ENCODE assay signal across 19 cellular contexts in genomic region chr11:11978098-11978637, GRCh38. TPM values are rescaled to one million over a fixed set of nuclear protein-coding genes. Genes with fewer than 3 reads are reported as not detected.
DNase-seq lines count a peak whose midpoint lies in the region; ATAC-seq and TF ChIP-seq lines count a peak whose summit lies in the region.
"Had no signal": no experiment of that assay in that cellular context is flagged by ENCODE, and none has a peak within 500 bp of the region (broad histone marks: within the 10 kb centered on the region; RNA-seq: fewer than 3 reads in every experiment).

No MANE protein-coding gene starts in this region.

- H3K4me1 Mint-ChIP-seq in MCF 10A (ENCODE audit: insufficient read depth, unreplicated experiment): peaks cover 39% of the 10 kb centered on the region
- peaks cover 34% of the 10 kb centered on the region for H3K4me1 Mint-ChIP-seq in endothelial cell (ENCODE audit: unreplicated experiment)
- H3K4me1 Mint-ChIP-seq in nephron: peaks cover 84% of the 10 kb centered on the region

- CTCF ChIA-PET in MCF 10A (lab: Yijun Ruan, JAX): interaction anchor here (0.6 to 2.0 kb wide), 4 partner anchors 13 to 1035 kb away, joined by 3 to 6 read pairs (median 4); no protein-coding TSS in a partner anchor
- CTCF ChIA-PET in mammary epithelial cell (lab: Charles Lee; ENCODE audit: low non-redundant PET): no interaction called here

- TF ChIP-seq POLR2A in body of pancreas (IDR thresholded peaks at IDR 0.05): no peak

- intact Hi-C loops in MCF 10A (cut with micrococcal nuclease): no loop called here
- intact Hi-C loops in mammary epithelial cell (cut with micrococcal nuclease): no loop called here
- intact Hi-C loops in upper lobe of right lung (cut with DNase I): no loop called here
- intact Hi-C loops in body of pancreas (cut with DNase I): no loop called here

- H3K27ac ChIP-seq in mammary epithelial cell (ENCODE audit: insufficient read depth, low read depth, low read length): no peak overlapping the region
- H3K27ac ChIP-seq in upper lobe of right lung: peak overlapping the region; percentile 81
- H3K27ac ChIP-seq in body of pancreas: peak overlapping the region in 1 of 4 donors; percentile 2
- no peak overlapping the region for H3K27ac ChIP-seq in effector memory CD4-positive, alpha-beta T cell (ENCODE audit: insufficient read depth, low read length, poor library complexity, severe bottlenecking)

- H3K9ac ChIP-seq in mammary epithelial cell (ENCODE audit: insufficient read depth, low read length): no peak overlapping the region

- H3K27ac Mint-ChIP-seq in MCF 10A (ENCODE audit: low read depth, unreplicated experiment): peak overlapping the region; percentile 73
- peak overlapping the region; percentile 0 for H3K27ac Mint-ChIP-seq in endothelial cell (ENCODE audit: unreplicated experiment)
- peak overlapping the region; percentile 93 to 96 (median 95) for H3K27ac Mint-ChIP-seq in nephron
- H3K27ac Mint-ChIP-seq: activated T-helper 17 cell treated with anti-CD3 and anti-CD28 coated beads, Interleukin-2, amount 50 U/mL, for 72 hours had no signal

- dilution Hi-C loops in mammary epithelial cell (cut with HindIII; ENCODE audit: low sequenced_read_pairs): no loop called here

- peaks cover 17% of the 10 kb centered on the region for H3K79me2 ChIP-seq in mammary epithelial cell (ENCODE audit: insufficient read depth, low read length)

- H3K4me1 ChIP-seq in mammary epithelial cell (ENCODE audit: insufficient read depth, low read length): peaks cover 68% of the 10 kb centered on the region
- H3K4me1 ChIP-seq in upper lobe of right lung: peaks cover 79% of the 10 kb centered on the region
- peaks cover 37% of the 10 kb centered on the region for H3K4me1 ChIP-seq in body of pancreas
- no peaks in the 10 kb centered on the region for H3K4me1 ChIP-seq in effector memory CD4-positive, alpha-beta T cell (ENCODE audit: control insufficient read depth, insufficient read depth, low read length, poor library complexity, severe bottlenecking)

- no peaks in the 10 kb centered on the region for H3K27me3 Mint-ChIP-seq in MCF 10A (ENCODE audit: insufficient read depth, unreplicated experiment)
- H3K27me3 Mint-ChIP-seq in endothelial cell (ENCODE audit: unreplicated experiment): peaks cover 5% of the 10 kb centered on the region
- peaks cover 4% of the 10 kb centered on the region for H3K27me3 Mint-ChIP-seq in nephron (ENCODE audit: low read depth)
- H3K27me3 Mint-ChIP-seq: activated T-helper 17 cell treated with anti-CD3 and anti-CD28 coated beads, Interleukin-2, amount 50 U/mL, for 72 hours had no signal

- no peak overlapping the region for H2AFZ ChIP-seq in mammary epithelial cell (ENCODE audit: low read depth, low read length)

- peaks cover 9% of the 10 kb centered on the region for H3K36me3 Mint-ChIP-seq in MCF 10A (ENCODE audit: insufficient read depth, unreplicated experiment)
- H3K36me3 Mint-ChIP-seq in endothelial cell (ENCODE audit: low read depth, unreplicated experiment): peaks cover 4% of the 10 kb centered on the region
- peaks cover 4% of the 10 kb centered on the region for H3K36me3 Mint-ChIP-seq in nephron (ENCODE audit: low read depth)

- no peak for ATAC-seq in upper lobe of right lung
- ATAC-seq in body of pancreas: no peak
- ATAC-seq in GM19328 (IDR thresholded peaks at IDR 0.05; ENCODE audit: unreplicated experiment): no peak
- ATAC-seq: activated T-helper 17 cell treated with anti-CD3 and anti-CD28 coated beads, Interleukin-2, amount 50 U/mL, for 72 hours; right lobe of liver; stimulated activated naive CD8-positive, alpha-beta T cell treated with anti-CD3 and anti-CD28 coated beads, Interleukin-15, Interleukin-2, amounts not matched to agents 100 U/mL and 50 U/mL, for 24 hours had no signal

- TF ChIP-seq CTCF in MCF 10A (IDR thresholded peaks at IDR 0.05; ENCODE audit: unreplicated experiment): no peak
- no peak for TF ChIP-seq CTCF in mammary epithelial cell (conservative IDR thresholded peaks at IDR 0.05 in 1 of 2, IDR thresholded peaks at IDR 0.05 in 1 of 2; ENCODE audit: extremely low read depth in 1 of 2, insufficient read depth in 1 of 2, low read depth in 1 of 2, low read length in 2 of 2)
- TF ChIP-seq CTCF in endothelial cell (IDR thresholded peaks at IDR 0.05; ENCODE audit: unreplicated experiment): no peak
- no peak for TF ChIP-seq CTCF in nephron (IDR thresholded peaks at IDR 0.05; ENCODE audit: unreplicated experiment in 3 of 3)
- TF ChIP-seq CTCF in upper lobe of right lung (IDR thresholded peaks at IDR 0.05): no peak
- no peak for TF ChIP-seq CTCF in body of pancreas (IDR thresholded peaks at IDR 0.05)

- H4K20me1 ChIP-seq in mammary epithelial cell (ENCODE audit: insufficient read depth, low read length): no peaks in the 10 kb centered on the region

- POLR2A ChIA-PET in MCF 10A (lab: Yijun Ruan, JAX): interaction anchor here (0.7 to 3.8 kb wide), 6 partner anchors 8 to 175 kb away, joined by 3 to 20 read pairs (median 6); no protein-coding TSS in a partner anchor

- no peak overlapping the region for H3K4me3 ChIP-seq in mammary epithelial cell (replicated peaks in 1 of 3; ENCODE audit: insufficient read depth in 1 of 3, low read depth in 2 of 3, low read length in 3 of 3)
- no peak overlapping the region for H3K4me3 ChIP-seq in upper lobe of right lung
- H3K4me3 ChIP-seq in body of pancreas: no peak overlapping the region
- no peak overlapping the region for H3K4me3 ChIP-seq in effector memory CD4-positive, alpha-beta T cell (ENCODE audit: insufficient read depth, low read depth, low read length, poor library complexity, severe bottlenecking)
- H3K4me3 ChIP-seq: right lobe of liver had no signal

- DNase-seq in MCF 10A (ENCODE audit: unreplicated experiment): no peak
- DNase-seq in mammary epithelial cell: no peak
- no peak for DNase-seq in endothelial cell (ENCODE audit: low spot score)
- no peak for DNase-seq in upper lobe of right lung
- DNase-seq in body of pancreas: no peak
- DNase-seq in effector memory CD4-positive, alpha-beta T cell: no peak
- DNase-seq: activated CD4-positive, alpha-beta T cell treated with anti-CD3 and anti-CD28 coated beads, Interleukin-2, amount 50 U/mL, for 1 hour; Caco-2; GF-D8; NCI-H1436; NCI-H524 treated with DMSO at 0.1 percent for 48 hours; right lobe of liver; RPMI8226; stimulated activated naive CD8-positive, alpha-beta T cell treated with anti-CD3 and anti-CD28 coated beads, Interleukin-15, Interleukin-2, amounts not matched to agents 100 U/mL and 50 U/mL, for 24 hours; T1000 had no signal

- in situ Hi-C loops in mammary epithelial cell (cut with MboI; ENCODE audit: low sequenced_read_pairs in 2 of 2): no loop called here

- H3K36me3 ChIP-seq in mammary epithelial cell (ENCODE audit: insufficient read depth, low read length) (peaks cover 6% of the 10 kb centered on the region), upper lobe of right lung (no peaks in the 10 kb centered on the region), body of pancreas (replicated peaks in 1 of 2; ENCODE audit: insufficient read depth in 1 of 2, low read depth in 2 of 2) (no peaks in the 10 kb centered on the region)
- H3K36me3 ChIP-seq in effector memory CD4-positive, alpha-beta T cell (ENCODE audit: control insufficient read depth, insufficient read depth, low read length): no peaks in the 10 kb centered on the region
- H3K36me3 ChIP-seq: right lobe of liver had no signal

- no peaks in the 10 kb centered on the region for H3K9me3 Mint-ChIP-seq in MCF 10A (ENCODE audit: unreplicated experiment)
- H3K9me3 Mint-ChIP-seq in endothelial cell (ENCODE audit: unreplicated experiment): no peaks in the 10 kb centered on the region
- H3K9me3 Mint-ChIP-seq in nephron: no peaks in the 10 kb centered on the region
- H3K9me3 Mint-ChIP-seq: activated T-helper 17 cell treated with anti-CD3 and anti-CD28 coated beads, Interleukin-2, amount 50 U/mL, for 72 hours; neural crest cell had no signal

- H3K27me3 ChIP-seq in mammary epithelial cell (ENCODE audit: insufficient read depth, low read length) (no peaks in the 10 kb centered on the region), upper lobe of right lung (no peaks in the 10 kb centered on the region), body of pancreas (no peaks in the 10 kb centered on the region)
- no peaks in the 10 kb centered on the region for H3K27me3 ChIP-seq in effector memory CD4-positive, alpha-beta T cell (replicated peaks; ENCODE audit: control insufficient read depth, insufficient read depth, low read length, poor library complexity, severe bottlenecking)
- H3K27me3 ChIP-seq: right lobe of liver had no signal

- BruUV-seq in MCF 10A (replicated peaks; lab: Mats Ljungman, UMichigan) (no TSS peak), mammary epithelial cell (replicated peaks; lab: Mats Ljungman, UMichigan) (no TSS peak)

- WGBS in mammary epithelial cell (ENCODE audit: low coverage, missing lambda C conversion rate): 98% methylated on average over 4 of the region's 4 CpGs
- 79 to 82% methylated on average over 4 of the region's 4 CpGs for WGBS in body of pancreas, 2 donors

- H3K4me3 Mint-ChIP-seq in MCF 10A (ENCODE audit: unreplicated experiment) (peak overlapping the region; percentile 10), endothelial cell (ENCODE audit: unreplicated experiment) (no peak overlapping the region), nephron (peak overlapping the region in 1 of 3 experiments; percentile 8)
- H3K4me3 Mint-ChIP-seq: activated T-helper 17 cell treated with anti-CD3 and anti-CD28 coated beads, Interleukin-2, amount 50 U/mL, for 72 hours; neural crest cell had no signal

- no peaks in the 10 kb centered on the region for H3K9me3 ChIP-seq in mammary epithelial cell (replicated peaks; ENCODE audit: insufficient read depth, low read length)
- no peaks in the 10 kb centered on the region for H3K9me3 ChIP-seq in upper lobe of right lung
- H3K9me3 ChIP-seq in body of pancreas: no peaks in the 10 kb centered on the region
- H3K9me3 ChIP-seq in effector memory CD4-positive, alpha-beta T cell (ENCODE audit: control insufficient read depth, low read length): no peaks in the 10 kb centered on the region
- H3K9me3 ChIP-seq: Caco-2, right lobe of liver had no signal

- no peak overlapping the region for H3K4me2 ChIP-seq in mammary epithelial cell (ENCODE audit: insufficient read depth, low read depth, low read length)

RNA-seq across cellular contexts. Expression of gene DKK3, which starts 30.3 kb away (rescaled TPM):
- 0.25 and 0.33 TPM in 2 replicates for total RNA-seq in MCF 10A (2022)
- total RNA-seq in mammary epithelial cell: 100 to 1,000 TPM; 299 to 771 TPM
- 326 TPM for polyA plus RNA-seq in mammary epithelial cell
- 122 TPM for polyA minus RNA-seq in mammary epithelial cell
- total RNA-seq in endothelial cell (ENCODE audit: unreplicated experiment): 8.4 TPM
- 217 TPM for total RNA-seq in upper lobe of right lung
- total RNA-seq in body of pancreas: 10 to 100 TPM; 14.5 to 25.9 TPM
- total RNA-seq: activated T-helper 17 cell treated with anti-CD3 and anti-CD28 coated beads, Interleukin-2, amount 50 U/mL, for 72 hours had no signal

Comparison
In these comparisons a context has a peak if more than half of its experiments do, and no peak if none do; other contexts are left out.
1. H3K27ac Mint-ChIP-seq: peak in every context shown above with its lines; median percentile 95 in nephron; 73 in MCF 10A; 0 in endothelial cell.